13 cellular contexts compared by ENCODE assay signal in genomic region chr22:37982938-37983859, GRCh38. TPM values are rescaled to one million over a fixed set of nuclear protein-coding genes. Genes with fewer than 3 reads are reported as not detected.
DNase-seq lines count a peak whose midpoint lies in the region; ATAC-seq, FAIRE-seq and TF ChIP-seq lines count a peak whose summit lies in the region.
"Had no signal": no experiment of that assay in that cellular context is flagged by ENCODE, and none has a peak within 500 bp of the region (broad histone marks: within the 10 kb centered on the region; RNA-seq: fewer than 3 reads in every experiment).

No MANE protein-coding gene starts in this region.

- H3K9me3 ChIP-seq in iPS DF 6.9 (ENCODE audit: control insufficient read depth, insufficient read depth, low read length) (no peaks in the 10 kb centered on the region), sigmoid colon (no peaks in the 10 kb centered on the region)
- H3K9me3 ChIP-seq: adrenal gland, vagina had no signal

- H3K9me2 ChIP-seq in GM23338 (ENCODE audit: insufficient read depth): no peaks in the 10 kb centered on the region

- H3K4me3 ChIP-seq in GM23338 (peak overlapping the region; percentile 67), astrocyte of the cerebellum (ENCODE audit: low read depth, low read length) (no peak overlapping the region), iPS DF 6.9 (ENCODE audit: low read length) (peak overlapping the region; percentile 27; the same call in 1 of the 2 replicates), sigmoid colon (peak overlapping the region; percentile 25 to 42 (median 31))
- H3K4me3 ChIP-seq: adrenal gland, lung had no signal

- no peaks in the 10 kb centered on the region; the same call in 1 of the 2 replicates for H4K20me1 ChIP-seq in GM23338 (replicated peaks; ENCODE audit: insufficient read depth)

- H3K27me3 ChIP-seq in GM23338 (ENCODE audit: insufficient read depth): peaks cover 25% of the 10 kb centered on the region
- peaks cover 2% of the 10 kb centered on the region for H3K27me3 ChIP-seq in iPS DF 6.9 (ENCODE audit: control insufficient read depth, insufficient read depth, low read length)
- H3K27me3 ChIP-seq in sigmoid colon: no peaks in the 10 kb centered on the region
- H3K27me3 ChIP-seq: adrenal gland, vagina had no signal

- peak overlapping the region; percentile 93 for H2AFZ ChIP-seq in GM23338

- peaks cover 28% of the 10 kb centered on the region for H3K4me1 Mint-ChIP-seq in GM23338

- H3K36me3 ChIP-seq in GM23338 (ENCODE audit: insufficient read depth): no peaks in the 10 kb centered on the region
- no peaks in the 10 kb centered on the region for H3K36me3 ChIP-seq in iPS DF 6.9 (ENCODE audit: control insufficient read depth, insufficient read depth, low read length)
- H3K36me3 ChIP-seq in sigmoid colon: no peaks in the 10 kb centered on the region
- H3K36me3 ChIP-seq: adrenal gland, vagina had no signal

- TF ChIP-seq CTCF in GM23338 (conservative IDR thresholded peaks at IDR 0.05; ENCODE audit: low read depth in 2 of 2) (peak; percentile 93), astrocyte of the cerebellum (IDR thresholded peaks at IDR 0.05; ENCODE audit: low read depth, low read length, missing control alignments) (peak; percentile 15), sigmoid colon (IDR thresholded peaks at IDR 0.05) (peak in 1 of 4 experiments; percentile 27)

- H3K79me2 ChIP-seq in GM23338 (replicated peaks; ENCODE audit: insufficient read depth): no peaks in the 10 kb centered on the region

- H3F3A ChIP-seq in GM23338 (replicated peaks; ENCODE audit: low read depth): no peaks in the 10 kb centered on the region

- intact Hi-C loops in sigmoid colon (cut with DNase I): no loop called here

- H3K27ac ChIP-seq in GM23338 (ENCODE audit: low read depth) (no peak overlapping the region), iPS DF 6.9 (ENCODE audit: low read length) (no peak overlapping the region), sigmoid colon (peak overlapping the region; percentile 5 to 57 (median 56))
- H3K27ac ChIP-seq: adrenal gland, vagina had no signal

- in situ Hi-C loops in astrocyte of the cerebellum (cut with HindIII; ENCODE audit: low sequenced_read_pairs): no loop called here

- peak overlapping the region; percentile 58; the same call in 2 of the 3 replicates for H3K4me3 Mint-ChIP-seq in GM23338

- H3K4me2 ChIP-seq in GM23338: peak overlapping the region; percentile 91

- no peak for TF ChIP-seq EP300 in sigmoid colon (IDR thresholded peaks at IDR 0.05)

- peak; percentile 73 for ATAC-seq in GM23338
- ATAC-seq in GM18868 (IDR thresholded peaks at IDR 0.05; ENCODE audit: unreplicated experiment): no peak
- no peak for ATAC-seq in GM19023 (IDR thresholded peaks at IDR 0.05; ENCODE audit: unreplicated experiment)
- ATAC-seq: esophagus mucosa had no signal

- H3K27ac Mint-ChIP-seq in GM23338: no peak overlapping the region

- H3K36me3 Mint-ChIP-seq in GM23338 (ENCODE audit: low read depth): no peaks in the 10 kb centered on the region

- no CpG with 5 or more reads among the region's 84 CpGs for WGBS in iPS DF 6.9 (ENCODE audit: insufficient coverage, insufficient read length)
- 80 to 91% methylated on average over 84 of the region's 84 CpGs for WGBS in sigmoid colon, 2 donors

- FAIRE-seq in GM19239 (lab: Jason Lieb, UNC): no peak
- FAIRE-seq: TTC549 had no signal

- H3K4me1 ChIP-seq in GM23338 (ENCODE audit: insufficient read depth): peaks cover 10% of the 10 kb centered on the region
- H3K4me1 ChIP-seq in iPS DF 6.9 (ENCODE audit: control insufficient read depth, insufficient read depth, low read length): peaks cover 7% of the 10 kb centered on the region
- H3K4me1 ChIP-seq in sigmoid colon: no peaks in the 10 kb centered on the region
- H3K4me1 ChIP-seq: adrenal gland, vagina had no signal

- no peaks in the 10 kb centered on the region for H3K9me3 Mint-ChIP-seq in GM23338

- TF ChIP-seq POLR2A in sigmoid colon (IDR thresholded peaks at IDR 0.05): no peak

- peaks cover 26% of the 10 kb centered on the region for H3K27me3 Mint-ChIP-seq in GM23338 (ENCODE audit: insufficient read depth, low read depth, poor library complexity)

- DNase-seq in GM23338 (ENCODE audit: low spot score) (peak; percentile 87), astrocyte of the cerebellum (ENCODE audit: low read depth) (no peak), iPS DF 6.9 (ENCODE audit: low read depth, low spot score) (no peak), sigmoid colon (no peak), GM19239 (ENCODE audit: insufficient read length, low spot score) (no peak), HUDEP-2 (lab: John Stamatoyannopoulos, UW; ENCODE audit: unreplicated experiment in 76 of 76) (no peak)
- DNase-seq: adrenal gland had no signal

TF ChIP-seq in GM23338, 12 proteins besides CTCF, POLR2A, EP300 and RAD21 (continues in another document):
- TF ChIP-seq, protein P1, sequence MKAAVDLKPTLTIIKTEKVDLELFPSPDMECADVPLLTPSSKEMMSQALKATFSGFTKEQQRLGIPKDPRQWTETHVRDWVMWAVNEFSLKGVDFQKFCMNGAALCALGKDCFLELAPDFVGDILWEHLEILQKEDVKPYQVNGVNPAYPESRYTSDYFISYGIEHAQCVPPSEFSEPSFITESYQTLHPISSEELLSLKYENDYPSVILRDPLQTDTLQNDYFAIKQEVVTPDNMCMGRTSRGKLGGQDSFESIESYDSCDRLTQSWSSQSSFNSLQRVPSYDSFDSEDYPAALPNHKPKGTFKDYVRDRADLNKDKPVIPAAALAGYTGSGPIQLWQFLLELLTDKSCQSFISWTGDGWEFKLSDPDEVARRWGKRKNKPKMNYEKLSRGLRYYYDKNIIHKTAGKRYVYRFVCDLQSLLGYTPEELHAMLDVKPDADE (IDR thresholded peaks at IDR 0.05): no peak
- TF ChIP-seq EZH2phosphoT487 (IDR thresholded peaks at IDR 0.05; ENCODE audit: unreplicated experiment): no peak
- TF ChIP-seq CREB1 (CRISPR knock-in tag; IDR thresholded peaks at IDR 0.05; ENCODE audit: low read depth): no peak
- no peak for TF ChIP-seq JUNB (IDR thresholded peaks at IDR 0.05; ENCODE audit: unreplicated experiment)
- TF ChIP-seq ZNF114 (CRISPR knock-in tag; IDR thresholded peaks at IDR 0.05): no peak
- TF ChIP-seq POLR2AphosphoS5 (IDR thresholded peaks at IDR 0.05; ENCODE audit: low read depth): no peak
- no peak for TF ChIP-seq STAT1 (IDR thresholded peaks at IDR 0.05; ENCODE audit: unreplicated experiment)
- TF ChIP-seq NANOG (IDR thresholded peaks at IDR 0.05; ENCODE audit: borderline replicate concordance): no peak
- TF ChIP-seq, protein P2, sequence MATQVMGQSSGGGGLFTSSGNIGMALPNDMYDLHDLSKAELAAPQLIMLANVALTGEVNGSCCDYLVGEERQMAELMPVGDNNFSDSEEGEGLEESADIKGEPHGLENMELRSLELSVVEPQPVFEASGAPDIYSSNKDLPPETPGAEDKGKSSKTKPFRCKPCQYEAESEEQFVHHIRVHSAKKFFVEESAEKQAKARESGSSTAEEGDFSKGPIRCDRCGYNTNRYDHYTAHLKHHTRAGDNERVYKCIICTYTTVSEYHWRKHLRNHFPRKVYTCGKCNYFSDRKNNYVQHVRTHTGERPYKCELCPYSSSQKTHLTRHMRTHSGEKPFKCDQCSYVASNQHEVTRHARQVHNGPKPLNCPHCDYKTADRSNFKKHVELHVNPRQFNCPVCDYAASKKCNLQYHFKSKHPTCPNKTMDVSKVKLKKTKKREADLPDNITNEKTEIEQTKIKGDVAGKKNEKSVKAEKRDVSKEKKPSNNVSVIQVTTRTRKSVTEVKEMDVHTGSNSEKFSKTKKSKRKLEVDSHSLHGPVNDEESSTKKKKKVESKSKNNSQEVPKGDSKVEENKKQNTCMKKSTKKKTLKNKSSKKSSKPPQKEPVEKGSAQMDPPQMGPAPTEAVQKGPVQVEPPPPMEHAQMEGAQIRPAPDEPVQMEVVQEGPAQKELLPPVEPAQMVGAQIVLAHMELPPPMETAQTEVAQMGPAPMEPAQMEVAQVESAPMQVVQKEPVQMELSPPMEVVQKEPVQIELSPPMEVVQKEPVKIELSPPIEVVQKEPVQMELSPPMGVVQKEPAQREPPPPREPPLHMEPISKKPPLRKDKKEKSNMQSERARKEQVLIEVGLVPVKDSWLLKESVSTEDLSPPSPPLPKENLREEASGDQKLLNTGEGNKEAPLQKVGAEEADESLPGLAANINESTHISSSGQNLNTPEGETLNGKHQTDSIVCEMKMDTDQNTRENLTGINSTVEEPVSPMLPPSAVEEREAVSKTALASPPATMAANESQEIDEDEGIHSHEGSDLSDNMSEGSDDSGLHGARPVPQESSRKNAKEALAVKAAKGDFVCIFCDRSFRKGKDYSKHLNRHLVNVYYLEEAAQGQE (IDR thresholded peaks at IDR 0.05; ENCODE audit: unreplicated experiment): no peak
- no peak for TF ChIP-seq EZH2 (IDR thresholded peaks at IDR 0.05; ENCODE audit: low read depth, unreplicated experiment)
- TF ChIP-seq ZNF331 (CRISPR knock-in tag; IDR thresholded peaks at IDR 0.05; ENCODE audit: low read depth): no peak

RNA-seq across cellular contexts. Expression of gene SOX10, which starts 1.2 kb away (rescaled TPM):
- 2.1 and 2.3 TPM in 2 replicates for total RNA-seq in GM23338 (2014; rRNA removed; shearing (Covaris generic))
- polyA plus RNA-seq in GM23338 (2016; fragmentation: Nextera tagmentation; extraction: Ambion mirVana): 1.1 and 1.3 TPM in 2 replicates
- total RNA-seq in sigmoid colon: 10 to 100 TPM in 1 of 4 donors, 1 to 10 TPM in 3; 3.8 to 17.5 (median 8.4) TPM
- polyA plus RNA-seq in sigmoid colon: 1 to 10 TPM in 2 of 3 donors, under 1 TPM in 1; 0.23 to 2.8 (median 1.8) TPM

RNA-seq across cellular contexts. Expression of gene POLR2F, which starts 29.7 kb away (rescaled TPM):
- total RNA-seq in GM23338 (2014; rRNA removed; shearing (Covaris generic)): 64.6 and 144 TPM in 2 replicates
- polyA plus RNA-seq in GM23338 (2016; fragmentation: Nextera tagmentation; extraction: Ambion mirVana): 429 and 450 TPM in 2 replicates
- 100 to 1,000 TPM in 1 of 4 donors, 10 to 100 TPM in 3; 47.9 to 149 (median 71.1) TPM for total RNA-seq in sigmoid colon
- 100 to 1,000 TPM in 2 of 3 donors, 10 to 100 TPM in 1; 96.9 to 136 (median 126) TPM for polyA plus RNA-seq in sigmoid colon

RNA-seq across cellular contexts. Expression of gene C22orf23, which starts 29.8 kb away (rescaled TPM):
- 0.38 TPM in 1 of 2 replicates, not detected in the other for total RNA-seq in GM23338 (2014; rRNA removed; shearing (Covaris generic))
- polyA plus RNA-seq in GM23338 (2016; fragmentation: Nextera tagmentation; extraction: Ambion mirVana) (0.64 TPM in 1 of 2 replicates, not detected in the other), sigmoid colon (under 1 TPM in 1 of 3 donors, not detected in 2; 0.15 TPM)
- under 1 TPM in 1 of 4 donors, not detected in 3; 0.36 TPM for total RNA-seq in sigmoid colon
- total RNA-seq: esophagus mucosa, vagina had no signal

Comparison
In these comparisons a context has a peak if more than half of its experiments do, and no peak if none do; other contexts are left out.
1. H3K27ac ChIP-seq: peak in sigmoid colon (4 of 4); none in GM23338 (single experiment) and iPS DF 6.9 (single experiment).